ENCODE assay signal across 10 cellular contexts in genomic region chr7:73423519-73424485, GRCh38. TPM values are rescaled to one million over a fixed set of nuclear protein-coding genes. Genes with fewer than 3 reads are reported as not detected.
DNase-seq lines count a peak whose midpoint lies in the region; ATAC-seq and TF ChIP-seq lines count a peak whose summit lies in the region.
"Had no signal": no experiment of that assay in that cellular context is flagged by ENCODE, and none has a peak within 500 bp of the region (broad histone marks: within the 10 kb centered on the region; RNA-seq: fewer than 3 reads in every experiment).

No MANE protein-coding gene starts in this region.

- H2BK5ac ChIP-seq in neuronal stem cell (ENCODE audit: low read length): no peak overlapping the region

- ATAC-seq in HG03442 (IDR thresholded peaks at IDR 0.05; ENCODE audit: unreplicated experiment): peak; percentile 46

- peak overlapping the region; percentile 98 for H2AFZ ChIP-seq in neuronal stem cell (ENCODE audit: low read length)

- intact Hi-C loops in activated CD4-positive, alpha-beta memory T cell treated with anti-CD3 and anti-CD28 coated beads for 36 hours (cut with micrococcal nuclease): no loop called here

- peaks cover 18 to 19% of the 10 kb centered on the region in 2 donors for H3K4me1 ChIP-seq in neuronal stem cell (ENCODE audit: control insufficient read depth in 2 of 2, insufficient read depth in 1 of 2, low read depth in 1 of 2, low read length in 2 of 2)

- no peak overlapping the region for H3K4me3 Mint-ChIP-seq in activated CD4-positive, alpha-beta memory T cell treated with anti-CD3 and anti-CD28 coated beads for 36 hours
- H3K4me3 Mint-ChIP-seq in activated CD4-positive, alpha-beta T cell treated with anti-CD3 and anti-CD28 coated beads, Interleukin-2, amount 10 ng/mL, durations not matched to agents 7 days and 5 days: no peak overlapping the region

- peak overlapping the region; percentile 56 for H3K4me2 ChIP-seq in neuronal stem cell (ENCODE audit: insufficient read depth, low read length, poor library complexity, severe bottlenecking)

- POLR2A ChIA-PET in activated CD4-positive, alpha-beta memory T cell treated with anti-CD3 and anti-CD28 coated beads for 36 hours (lab: Charles Lee): no interaction called here
- POLR2A ChIA-PET in activated CD4-positive, alpha-beta T cell treated with anti-CD3 and anti-CD28 coated beads, Interleukin-2, amount 10 ng/mL, durations not matched to agents 7 days and 5 days (lab: Charles Lee): no interaction called here

- H3K27me3 ChIP-seq in neuronal stem cell (ENCODE audit: control insufficient read depth in 3 of 3, insufficient read depth in 3 of 3, low read depth in 1 of 3, low read length in 3 of 3): no peaks in the 10 kb centered on the region

- H3K79me1 ChIP-seq in neuronal stem cell (ENCODE audit: low read depth, low read length): peaks cover 2% of the 10 kb centered on the region

- peak overlapping the region; percentile 80 for H3K23ac ChIP-seq in neuronal stem cell (ENCODE audit: low read depth, low read length, poor library complexity)

- no CpG with 5 or more reads among the region's 52 CpGs for WGBS in neuronal stem cell (ENCODE audit: extremely low coverage in 2 of 2, insufficient read length in 2 of 2, insufficient replicate concordance in 1 of 2), 2 donors

- H4K91ac ChIP-seq in neuronal stem cell (ENCODE audit: low read depth, low read length, poor library complexity): peak overlapping the region; percentile 89

- H3K4ac ChIP-seq in neuronal stem cell (ENCODE audit: low read length): peak overlapping the region; percentile 66

- no peaks in the 10 kb centered on the region for H3K36me3 ChIP-seq in neuronal stem cell (replicated peaks in 1 of 2; ENCODE audit: control insufficient read depth in 2 of 2, insufficient read depth in 2 of 2, low read length in 2 of 2)

- no peaks in the 10 kb centered on the region for H3K9me3 ChIP-seq in neuronal stem cell (replicated peaks in 1 of 2; ENCODE audit: control insufficient read depth in 2 of 2, insufficient read depth in 1 of 2, low read depth in 1 of 2, low read length in 2 of 2)

- H3K4me1 Mint-ChIP-seq in activated CD4-positive, alpha-beta memory T cell treated with anti-CD3 and anti-CD28 coated beads for 36 hours (ENCODE audit: low read depth): peaks cover 1% of the 10 kb centered on the region
- H3K4me1 Mint-ChIP-seq in activated CD4-positive, alpha-beta T cell treated with anti-CD3 and anti-CD28 coated beads, Interleukin-2, amount 10 ng/mL, durations not matched to agents 7 days and 5 days: peaks cover 6% of the 10 kb centered on the region

- H3K14ac ChIP-seq in neuronal stem cell (ENCODE audit: low read length): peak overlapping the region; percentile 71

- H3K9me3 Mint-ChIP-seq in activated CD4-positive, alpha-beta memory T cell treated with anti-CD3 and anti-CD28 coated beads for 36 hours: no peaks in the 10 kb centered on the region
- H3K9me3 Mint-ChIP-seq in activated CD4-positive, alpha-beta T cell treated with anti-CD3 and anti-CD28 coated beads, Interleukin-2, amount 10 ng/mL, durations not matched to agents 7 days and 5 days: no peaks in the 10 kb centered on the region

- no peak for TF ChIP-seq CTCF in fibroblast of mammary gland (conservative IDR thresholded peaks at IDR 0.05; ENCODE audit: control insufficient read depth, insufficient read depth, low read depth, low read length)

- H3K4me3 ChIP-seq in fibroblast of mammary gland (ENCODE audit: control insufficient read depth, low read depth, low read length) (peak overlapping the region; percentile 10), neuronal stem cell (ENCODE audit: low read length in 2 of 2) (peak overlapping the region in 1 of 2 donors; percentile 15)

- peak overlapping the region; percentile 95 for H2AK5ac ChIP-seq in neuronal stem cell (ENCODE audit: low read depth, low read length)

- peak overlapping the region; percentile 65 for H4K8ac ChIP-seq in neuronal stem cell (ENCODE audit: low read depth, low read length)

- CTCF ChIA-PET in activated CD4-positive, alpha-beta memory T cell treated with anti-CD3 and anti-CD28 coated beads for 36 hours (lab: Charles Lee): interaction anchor here (1.0 to 1.4 kb wide), 2 partner anchors 28 kb away, joined by 3 read pairs; no protein-coding TSS in a partner anchor
- CTCF ChIA-PET in activated CD4-positive, alpha-beta T cell treated with anti-CD3 and anti-CD28 coated beads, Interleukin-2, amount 10 ng/mL, durations not matched to agents 7 days and 5 days (lab: Charles Lee): no interaction called here

- peak overlapping the region; percentile 98 for H2BK120ac ChIP-seq in neuronal stem cell (ENCODE audit: low read depth, low read length)

- no peak overlapping the region for H3K27ac Mint-ChIP-seq in activated CD4-positive, alpha-beta memory T cell treated with anti-CD3 and anti-CD28 coated beads for 36 hours
- H3K27ac Mint-ChIP-seq in activated CD4-positive, alpha-beta T cell treated with anti-CD3 and anti-CD28 coated beads, Interleukin-2, amount 10 ng/mL, durations not matched to agents 7 days and 5 days: no peak overlapping the region

- H3K18ac ChIP-seq in neuronal stem cell (ENCODE audit: low read length): peak overlapping the region; percentile 95

- no peaks in the 10 kb centered on the region for H3K36me3 Mint-ChIP-seq in activated CD4-positive, alpha-beta memory T cell treated with anti-CD3 and anti-CD28 coated beads for 36 hours
- H3K36me3 Mint-ChIP-seq in activated CD4-positive, alpha-beta T cell treated with anti-CD3 and anti-CD28 coated beads, Interleukin-2, amount 10 ng/mL, durations not matched to agents 7 days and 5 days (ENCODE audit: low read depth): no peaks in the 10 kb centered on the region

- H3K27me3 Mint-ChIP-seq in activated CD4-positive, alpha-beta memory T cell treated with anti-CD3 and anti-CD28 coated beads for 36 hours: peaks cover 7% of the 10 kb centered on the region
- H3K27me3 Mint-ChIP-seq in activated CD4-positive, alpha-beta T cell treated with anti-CD3 and anti-CD28 coated beads, Interleukin-2, amount 10 ng/mL, durations not matched to agents 7 days and 5 days: peaks cover 3% of the 10 kb centered on the region

- H2BK12ac ChIP-seq in neuronal stem cell (ENCODE audit: low read length): peak overlapping the region; percentile 99

- H3K27ac ChIP-seq in neuronal stem cell (replicated peaks; ENCODE audit: low read length): no peak overlapping the region

- DNase-seq in AG20443 (ENCODE audit: low spot score) (peak; percentile 62), fibroblast of mammary gland (ENCODE audit: low read depth) (no peak), neuronal stem cell (ENCODE audit: low spot score) (peak; percentile 41), NCI-H1436 (lab: John Stamatoyannopoulos, UW) (no peak), NOMO-1 treated with dmso at 0.1 percent for 144 hours (lab: John Stamatoyannopoulos, UW; ENCODE audit: unreplicated experiment) (no peak)
- DNase-seq in activated CD4-positive, alpha-beta memory T cell treated with anti-CD3 and anti-CD28 coated beads for 36 hours: no peak
- DNase-seq in activated CD4-positive, alpha-beta T cell treated with anti-CD3 and anti-CD28 coated beads, Interleukin-2, amount 10 ng/mL, durations not matched to agents 7 days and 5 days: no peak
- DNase-seq: T-helper 2 cell had no signal

- H3K9ac ChIP-seq in neuronal stem cell (ENCODE audit: low read depth, low read length, poor library complexity): peak overlapping the region; percentile 84

- H2BK15ac ChIP-seq in neuronal stem cell (ENCODE audit: low read length): peak overlapping the region; percentile 99

RNA-seq across cellular contexts. Expression of gene FZD9, which starts 9.8 kb away (rescaled TPM):
- polyA plus RNA-seq in neuronal stem cell (2013, experiment 1 of 2): 3.7 TPM
- polyA plus RNA-seq in neuronal stem cell (2013, experiment 2 of 2): 3.6 TPM
- under 1 TPM in 1 of 2 experiments, not detected in 1; 0.10 TPM for total RNA-seq in activated CD4-positive, alpha-beta memory T cell treated with anti-CD3 and anti-CD28 coated beads for 36 hours
- not detected for total RNA-seq in activated CD4-positive, alpha-beta T cell treated with anti-CD3 and anti-CD28 coated beads, Interleukin-2, amount 10 ng/mL, durations not matched to agents 7 days and 5 days
- total RNA-seq: HT-29 had no signal

Comparison
In these comparisons a context has a peak if more than half of its experiments do, and no peak if none do; other contexts are left out.
1. DNase-seq: peak in AG20443 (single experiment) and neuronal stem cell (single experiment); none in fibroblast of mammary gland (single experiment), activated CD4-positive, alpha-beta memory T cell treated with anti-CD3 and anti-CD28 coated beads for 36 hours (single experiment), NCI-H1436 (single experiment), activated CD4-positive, alpha-beta T cell treated with anti-CD3 and anti-CD28 coated beads, Interleukin-2, amount 10 ng/mL, durations not matched to agents 7 days and 5 days (single experiment) and NOMO-1 treated with dmso at 0.1 percent for 144 hours (single experiment).